23 cellular contexts compared by ENCODE assay signal in genomic region chr17:29205047-29205446, GRCh38. TPM values are rescaled to one million over a fixed set of nuclear protein-coding genes. Genes with fewer than 3 reads are reported as not detected.
"Had no signal": no experiment of that assay in that cellular context is flagged by ENCODE, and none has a peak within 500 bp of the region (broad histone marks: within the 10 kb centered on the region; RNA-seq: fewer than 3 reads in every experiment).

No MANE protein-coding gene starts in this region.

- H3K27ac Mint-ChIP-seq: activated CD4-positive, alpha-beta T cell treated with anti-CD3 and anti-CD28 coated beads for 36 hours; activated CD8-positive, alpha-beta T cell treated with anti-CD3 and anti-CD28 coated beads for 36 hours; activated T-cell treated with anti-CD3 and anti-CD28 coated beads, Interleukin-2, amount 50 U/mL, for 72 hours; naive B cell; T-cell had no signal

- H3K4me1 Mint-ChIP-seq: activated CD4-positive, alpha-beta T cell treated with anti-CD3 and anti-CD28 coated beads for 36 hours; T-cell had no signal

- H3K36me3 ChIP-seq: colonic mucosa, neutrophil, spleen, suprapubic skin, upper lobe of right lung had no signal

- H3K4me3 Mint-ChIP-seq: activated CD4-positive, alpha-beta T cell treated with anti-CD3 and anti-CD28 coated beads for 36 hours; activated CD8-positive, alpha-beta T cell treated with anti-CD3 and anti-CD28 coated beads for 36 hours; activated T-cell treated with anti-CD3 and anti-CD28 coated beads, Interleukin-2, amount 50 U/mL, for 72 hours; T-cell had no signal

- H3K36me3 Mint-ChIP-seq: naive B cell, T-cell had no signal

- H3K27ac ChIP-seq: colonic mucosa, neutrophil, spleen, suprapubic skin, upper lobe of right lung, VCaP had no signal

- DNase-seq: activated CD4-positive, alpha-beta T cell treated with anti-CD3 and anti-CD28 coated beads for 36 hours; activated CD8-positive, alpha-beta memory T cell treated with anti-CD3 and anti-CD28 coated beads, Interleukin-2, amount 50 U/mL, for 4 hours; activated CD8-positive, alpha-beta T cell treated with anti-CD3 and anti-CD28 coated beads for 36 hours; activated naive CD4-positive, alpha-beta T cell; activated T-cell treated with anti-CD3 and anti-CD28 coated beads, Interleukin-2, amount 50 U/mL, for 72 hours; caudate nucleus; colonic mucosa; effector CD8-positive, alpha-beta T cell; naive B cell; spleen; stimulated activated CD4-positive, alpha-beta T cell treated with anti-CD3 and anti-CD28 coated beads, Interleukin-1b, Interleukin-23, amount 100 ng/mL, for 48 hours; stimulated activated naive CD4-positive, alpha-beta T cell; T-cell; T1000; upper lobe of right lung had no signal

- H3K4me1 ChIP-seq: colonic mucosa, spleen, suprapubic skin, upper lobe of right lung had no signal

- ATAC-seq: activated CD4-positive, alpha-beta T cell treated with anti-CD3 and anti-CD28 coated beads for 36 hours; activated CD8-positive, alpha-beta T cell treated with anti-CD3 and anti-CD28 coated beads for 36 hours; sciatic nerve; T-cell had no signal

- H3K27me3 ChIP-seq: colonic mucosa, suprapubic skin, upper lobe of right lung had no signal

- H3K9me3 ChIP-seq: colonic mucosa, neutrophil, spleen, suprapubic skin, upper lobe of right lung had no signal

- H3K9me3 Mint-ChIP-seq: activated CD8-positive, alpha-beta T cell treated with anti-CD3 and anti-CD28 coated beads for 36 hours; activated T-cell treated with anti-CD3 and anti-CD28 coated beads, Interleukin-2, amount 50 U/mL, for 72 hours; naive B cell; T-cell had no signal

- H3K4me3 ChIP-seq: colonic mucosa, spleen, suprapubic skin, upper lobe of right lung had no signal

RNA-seq across cellular contexts. Expression of gene CRYBA1, which starts 41.6 kb away (rescaled TPM):
- total RNA-seq: activated CD4-positive, alpha-beta T cell treated with anti-CD3 and anti-CD28 coated beads for 36 hours; activated CD8-positive, alpha-beta T cell treated with anti-CD3 and anti-CD28 coated beads for 36 hours; activated T-cell treated with anti-CD3 and anti-CD28 coated beads, Interleukin-2, amount 50 U/mL, for 72 hours; astrocyte; colonic mucosa; lung microvascular endothelial cell; posterior vena cava; sciatic nerve; spleen; suprapubic skin; T-cell; upper lobe of right lung had no signal
- polyA plus RNA-seq: fibroblast of lung, spleen had no signal
